In genomic region chr14:76987956-76988520, GRCh38 we compare ENCODE assay signal across 17 cellular contexts.
"Had no signal": no experiment of that assay in that cellular context is flagged by ENCODE, and none has a peak within 500 bp of the region (broad histone marks: within the 10 kb centered on the region; RNA-seq: fewer than 3 reads in every experiment).

No MANE protein-coding gene starts in this region.

- H3K4me3 Mint-ChIP-seq: activated CD4-positive, alpha-beta memory T cell treated with anti-CD3 and anti-CD28 coated beads for 36 hours; activated naive CD8-positive, alpha-beta T cell treated with anti-CD3 and anti-CD28 coated beads, Interleukin-2, amount 10 ng/mL, durations not matched to agents 7 days and 5 days; activated T-cell treated with anti-CD3 and anti-CD28 coated beads, Interleukin-2, amount 50 U/mL, for 4 hours; immature natural killer cell had no signal

- H3K9me3 Mint-ChIP-seq: activated CD4-positive, alpha-beta memory T cell treated with anti-CD3 and anti-CD28 coated beads for 36 hours; activated T-cell treated with anti-CD3 and anti-CD28 coated beads, Interleukin-2, amount 50 U/mL, for 4 hours; immature natural killer cell had no signal

- H3K4me1 ChIP-seq: ascending aorta, esophagus muscularis mucosa had no signal

- H3K27me3 ChIP-seq: ascending aorta, cardiac muscle cell, esophagus muscularis mucosa, ovary, tibial artery had no signal

- H3K27ac ChIP-seq: ascending aorta, cardiac muscle cell, esophagus muscularis mucosa, ovary, tibial artery had no signal

- DNase-seq: activated CD4-positive, alpha-beta memory T cell treated with anti-CD3 and anti-CD28 coated beads for 36 hours; activated CD4-positive, CD25-positive, alpha-beta regulatory T cell treated with anti-CD3 and anti-CD28 coated beads, Interleukin-2, amount 50 U/mL, for 72 hours; activated gamma-delta T cell treated with Interleukin-2 at 50 U/mL for 16 hours; activated naive CD8-positive, alpha-beta T cell treated with anti-CD3 and anti-CD28 coated beads, Interleukin-2, amount 10 ng/mL, durations not matched to agents 7 days and 5 days; activated T-cell treated with anti-CD3 and anti-CD28 coated beads, Interleukin-2, amount 50 U/mL, for 4 hours; glutamatergic neuron; immature natural killer cell; left colon; ovary; retina; stimulated activated CD4-positive, alpha-beta T cell treated with anti-CD3 and anti-CD28 coated beads, Interleukin-15, amount 100 ng/mL, for 24 hours; stimulated activated CD4-positive, alpha-beta T cell treated with anti-CD3 and anti-CD28 coated beads, Interleukin-4, amount 100 ng/mL, for 4 hours; tibial artery had no signal

- H3K36me3 Mint-ChIP-seq: activated CD4-positive, alpha-beta memory T cell treated with anti-CD3 and anti-CD28 coated beads for 36 hours; immature natural killer cell had no signal

- H3K9me3 ChIP-seq: ascending aorta, esophagus muscularis mucosa, ovary, tibial artery had no signal

- ATAC-seq: activated T-cell treated with anti-CD3 and anti-CD28 coated beads, Interleukin-2, amount 50 U/mL, for 4 hours; left colon had no signal

- H3K27me3 Mint-ChIP-seq: activated CD4-positive, alpha-beta memory T cell treated with anti-CD3 and anti-CD28 coated beads for 36 hours had no signal

- H3K27ac Mint-ChIP-seq: activated CD4-positive, alpha-beta memory T cell treated with anti-CD3 and anti-CD28 coated beads for 36 hours; activated naive CD8-positive, alpha-beta T cell treated with anti-CD3 and anti-CD28 coated beads, Interleukin-2, amount 10 ng/mL, durations not matched to agents 7 days and 5 days had no signal

- H3K36me3 ChIP-seq: ascending aorta, cardiac muscle cell, esophagus muscularis mucosa, ovary, tibial artery had no signal

- H3K4me3 ChIP-seq: ascending aorta, cardiac muscle cell, esophagus muscularis mucosa, lung, ovary, tibial artery had no signal
